ENCODE assay signal across 17 cellular contexts in genomic region chr18:39454866-39455265, GRCh38.
DNase-seq lines count a peak whose midpoint lies in the region; ATAC-seq, FAIRE-seq and TF ChIP-seq lines count a peak whose summit lies in the region.
"Had no signal": no experiment of that assay in that cellular context is flagged by ENCODE, and none has a peak within 500 bp of the region (broad histone marks: within the 10 kb centered on the region; RNA-seq: fewer than 3 reads in every experiment).

No MANE protein-coding gene starts in this region.

- no peaks in the 10 kb centered on the region for H3F3A ChIP-seq in GM23338 (replicated peaks; ENCODE audit: low read depth)

- no peak overlapping the region for H3K4me3 ChIP-seq in GM23338
- H3K4me3 ChIP-seq: K562, SK-N-MC had no signal

- DNase-seq in GM23338 (ENCODE audit: low spot score): no peak
- peak; percentile 6 for DNase-seq in SW480 (ENCODE audit: low spot score)
- no peak for DNase-seq in epithelial cell of prostate (ENCODE audit: low read depth, low spot score)
- DNase-seq in effector CD4-positive, alpha-beta T cell: no peak
- DNase-seq in HTR-8/SVneo (ENCODE audit: insufficient read length, low spot score): no peak
- DNase-seq in activated T-cell treated with anti-CD3 and anti-CD28 coated beads, Interleukin-2, amount 50 U/mL, for 1 hour: no peak
- no peak for DNase-seq in DMS153 treated with DMSO at 0.1 percent for 48 hours (lab: John Stamatoyannopoulos, UW; ENCODE audit: unreplicated experiment)
- DNase-seq: CD4-positive, CD25-positive, alpha-beta regulatory T cell; H9; NCI-H1048; NCI-H146; NCI-H2081 treated with DMSO at 0.1 percent for 48 hours; NCI-H526 treated with DMSO at 0.1 percent for 48 hours; NK-92 treated with Interleukin-12 subunit alpha and Interleukin-12 subunit beta, amount 100 ng/mL, for 24 hours had no signal

- no peaks in the 10 kb centered on the region for H3K36me3 Mint-ChIP-seq in GM23338 (ENCODE audit: low read depth)
- H3K36me3 Mint-ChIP-seq in nephron (ENCODE audit: low read depth): no peaks in the 10 kb centered on the region
- H3K36me3 Mint-ChIP-seq: CD4-positive, CD25-positive, alpha-beta regulatory T cell had no signal

- H3K4me1 Mint-ChIP-seq in GM23338: no peaks in the 10 kb centered on the region
- peaks cover 24% of the 10 kb centered on the region for H3K4me1 Mint-ChIP-seq in nephron

- H3K27ac Mint-ChIP-seq in GM23338: 0 out of 2 replicates have a peak overlapping the region, but pooled peaks have one; percentile 34
- peak overlapping the region in 2 of 3 experiments; percentile 54 to 65 for H3K27ac Mint-ChIP-seq in nephron
- H3K27ac Mint-ChIP-seq: CD4-positive, CD25-positive, alpha-beta regulatory T cell; H9 had no signal

- H4K20me1 ChIP-seq in GM23338 (replicated peaks; ENCODE audit: insufficient read depth): no peaks in the 10 kb centered on the region

- H3K79me2 ChIP-seq in GM23338 (replicated peaks; ENCODE audit: insufficient read depth): no peaks in the 10 kb centered on the region

- no peaks in the 10 kb centered on the region for H3K36me3 ChIP-seq in GM23338 (ENCODE audit: insufficient read depth)

- TF ChIP-seq CTCF in GM23338 (conservative IDR thresholded peaks at IDR 0.05; ENCODE audit: low read depth in 2 of 2): no peak
- no peak for TF ChIP-seq CTCF in nephron (IDR thresholded peaks at IDR 0.05; ENCODE audit: unreplicated experiment in 3 of 3)

- no peaks in the 10 kb centered on the region for H3K27me3 Mint-ChIP-seq in GM23338 (ENCODE audit: insufficient read depth, low read depth, poor library complexity)
- H3K27me3 Mint-ChIP-seq in nephron (ENCODE audit: low read depth): no peaks in the 10 kb centered on the region
- H3K27me3 Mint-ChIP-seq: CD4-positive, CD25-positive, alpha-beta regulatory T cell had no signal

- no peaks in the 10 kb centered on the region for H3K4me1 ChIP-seq in GM23338 (ENCODE audit: insufficient read depth)

- H2AFZ ChIP-seq in GM23338: no peak overlapping the region

- H3K27me3 ChIP-seq in GM23338 (ENCODE audit: insufficient read depth): no peaks in the 10 kb centered on the region

- no peak for FAIRE-seq in HTR-8/SVneo (lab: Jason Lieb, UNC)
- FAIRE-seq: K562 had no signal

- H3K9me3 Mint-ChIP-seq in GM23338 (no peaks in the 10 kb centered on the region; the same call in 2 of the 3 replicates), nephron (no peaks in the 10 kb centered on the region)
- H3K9me3 Mint-ChIP-seq: H9 had no signal

- H3K9me2 ChIP-seq in GM23338 (ENCODE audit: insufficient read depth): no peaks in the 10 kb centered on the region

- ATAC-seq in GM23338: no peak
- ATAC-seq: K562 had no signal

- no peak overlapping the region for H3K27ac ChIP-seq in GM23338 (ENCODE audit: low read depth)
- peak overlapping the region; percentile 76 for H3K27ac ChIP-seq in epithelial cell of prostate
- H3K27ac ChIP-seq: SK-N-MC had no signal

- H3K4me2 ChIP-seq in GM23338: no peak overlapping the region

- H3K4me3 Mint-ChIP-seq in GM23338 (no peak overlapping the region), nephron (no peak overlapping the region)
- H3K4me3 Mint-ChIP-seq: CD4-positive, CD25-positive, alpha-beta regulatory T cell; H9 had no signal

TF ChIP-seq in GM23338, 12 proteins besides CTCF, POLR2A, EP300 and RAD21:
- TF ChIP-seq, protein P1, sequence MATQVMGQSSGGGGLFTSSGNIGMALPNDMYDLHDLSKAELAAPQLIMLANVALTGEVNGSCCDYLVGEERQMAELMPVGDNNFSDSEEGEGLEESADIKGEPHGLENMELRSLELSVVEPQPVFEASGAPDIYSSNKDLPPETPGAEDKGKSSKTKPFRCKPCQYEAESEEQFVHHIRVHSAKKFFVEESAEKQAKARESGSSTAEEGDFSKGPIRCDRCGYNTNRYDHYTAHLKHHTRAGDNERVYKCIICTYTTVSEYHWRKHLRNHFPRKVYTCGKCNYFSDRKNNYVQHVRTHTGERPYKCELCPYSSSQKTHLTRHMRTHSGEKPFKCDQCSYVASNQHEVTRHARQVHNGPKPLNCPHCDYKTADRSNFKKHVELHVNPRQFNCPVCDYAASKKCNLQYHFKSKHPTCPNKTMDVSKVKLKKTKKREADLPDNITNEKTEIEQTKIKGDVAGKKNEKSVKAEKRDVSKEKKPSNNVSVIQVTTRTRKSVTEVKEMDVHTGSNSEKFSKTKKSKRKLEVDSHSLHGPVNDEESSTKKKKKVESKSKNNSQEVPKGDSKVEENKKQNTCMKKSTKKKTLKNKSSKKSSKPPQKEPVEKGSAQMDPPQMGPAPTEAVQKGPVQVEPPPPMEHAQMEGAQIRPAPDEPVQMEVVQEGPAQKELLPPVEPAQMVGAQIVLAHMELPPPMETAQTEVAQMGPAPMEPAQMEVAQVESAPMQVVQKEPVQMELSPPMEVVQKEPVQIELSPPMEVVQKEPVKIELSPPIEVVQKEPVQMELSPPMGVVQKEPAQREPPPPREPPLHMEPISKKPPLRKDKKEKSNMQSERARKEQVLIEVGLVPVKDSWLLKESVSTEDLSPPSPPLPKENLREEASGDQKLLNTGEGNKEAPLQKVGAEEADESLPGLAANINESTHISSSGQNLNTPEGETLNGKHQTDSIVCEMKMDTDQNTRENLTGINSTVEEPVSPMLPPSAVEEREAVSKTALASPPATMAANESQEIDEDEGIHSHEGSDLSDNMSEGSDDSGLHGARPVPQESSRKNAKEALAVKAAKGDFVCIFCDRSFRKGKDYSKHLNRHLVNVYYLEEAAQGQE (IDR thresholded peaks at IDR 0.05; ENCODE audit: unreplicated experiment): no peak
- TF ChIP-seq JUNB (IDR thresholded peaks at IDR 0.05; ENCODE audit: unreplicated experiment): no peak
- TF ChIP-seq EZH2 (IDR thresholded peaks at IDR 0.05; ENCODE audit: low read depth, unreplicated experiment): no peak
- no peak for TF ChIP-seq STAT1 (IDR thresholded peaks at IDR 0.05; ENCODE audit: unreplicated experiment)
- no peak for TF ChIP-seq POLR2AphosphoS5 (IDR thresholded peaks at IDR 0.05; ENCODE audit: low read depth)
- TF ChIP-seq, protein P2, sequence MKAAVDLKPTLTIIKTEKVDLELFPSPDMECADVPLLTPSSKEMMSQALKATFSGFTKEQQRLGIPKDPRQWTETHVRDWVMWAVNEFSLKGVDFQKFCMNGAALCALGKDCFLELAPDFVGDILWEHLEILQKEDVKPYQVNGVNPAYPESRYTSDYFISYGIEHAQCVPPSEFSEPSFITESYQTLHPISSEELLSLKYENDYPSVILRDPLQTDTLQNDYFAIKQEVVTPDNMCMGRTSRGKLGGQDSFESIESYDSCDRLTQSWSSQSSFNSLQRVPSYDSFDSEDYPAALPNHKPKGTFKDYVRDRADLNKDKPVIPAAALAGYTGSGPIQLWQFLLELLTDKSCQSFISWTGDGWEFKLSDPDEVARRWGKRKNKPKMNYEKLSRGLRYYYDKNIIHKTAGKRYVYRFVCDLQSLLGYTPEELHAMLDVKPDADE (IDR thresholded peaks at IDR 0.05): no peak
- TF ChIP-seq ZNF331 (CRISPR knock-in tag; IDR thresholded peaks at IDR 0.05; ENCODE audit: low read depth): no peak
- TF ChIP-seq NANOG (IDR thresholded peaks at IDR 0.05; ENCODE audit: borderline replicate concordance): no peak
